ENCODE assay signal across 26 cellular contexts in genomic region chr3:104402902-104403301, GRCh38.
"Had no signal": no experiment of that assay in that cellular context is flagged by ENCODE, and none has a peak within 500 bp of the region (broad histone marks: within the 10 kb centered on the region; RNA-seq: fewer than 3 reads in every experiment).

No MANE protein-coding gene starts in this region.

- FAIRE-seq: keratinocyte had no signal

- H3K4me3 ChIP-seq: hepatocyte, left lung, lower lobe of right lung, neural progenitor cell, right atrium auricular region, skin epidermis, stomach, testis, thyroid gland, transverse colon, upper lobe of left lung, vagina had no signal

- H3K4me2 ChIP-seq: hepatocyte, neural progenitor cell had no signal

- H3K27ac ChIP-seq: hepatocyte, left lung, lower lobe of right lung, neural progenitor cell, neutrophil, right atrium auricular region, skin epidermis, stomach, testis, thyroid gland, transverse colon, upper lobe of left lung, vagina had no signal

- H3K27me3 ChIP-seq: hepatocyte, left lung, neural progenitor cell, neutrophil, right atrium auricular region, stomach, testis, thyroid gland, transverse colon, upper lobe of left lung, vagina had no signal

- DNase-seq: left colon; left lung; lower lobe of right lung; mammary epithelial cell; mesenchymal stem cell; naive thymus-derived CD8-positive, alpha-beta T cell; occipital lobe; stimulated activated CD4-positive, alpha-beta T cell treated with anti-CD3 and anti-CD28 coated beads, Interleukin-12 subunit alpha, Interleukin-12 subunit beta, amount 100 ng/mL, for 4 hours; stimulated activated CD4-positive, alpha-beta T cell treated with anti-CD3 and anti-CD28 coated beads, Interleukin-15, amount 100 ng/mL, for 24 hours; stimulated activated CD4-positive, alpha-beta T cell treated with anti-CD3 and anti-CD28 coated beads, Interleukin-2, amount 100 ng/mL, for 24 hours; stimulated activated CD4-positive, alpha-beta T cell treated with anti-CD3 and anti-CD28 coated beads, Interleukin-4, amount 100 ng/mL, for 1 hour; stimulated activated naive B cell treated with anti-CD40 and anti-IgM and Interleukin-4, amounts not matched to agents 10 μg/mL and 1 μg/mL and 100 μg/mL, for 72 hours; stimulated activated naive CD8-positive, alpha-beta T cell treated with anti-CD3 and anti-CD28 coated beads, Interleukin-15, Interleukin-2, amounts not matched to agents 100 U/mL and 50 U/mL, for 24 hours; stomach; testis; thyroid gland; transverse colon; upper lobe of left lung had no signal

- H2AFZ ChIP-seq: hepatocyte, neural progenitor cell had no signal

- H3K4me1 ChIP-seq: left lung, lower lobe of right lung, neural progenitor cell, right atrium auricular region, stomach, testis, thyroid gland, transverse colon, upper lobe of left lung, vagina had no signal

- ATAC-seq: left colon; left lung; lower lobe of right lung; naive thymus-derived CD8-positive, alpha-beta T cell; sciatic nerve; stimulated activated naive B cell treated with anti-CD40 and anti-IgM and Interleukin-4, amounts not matched to agents 10 μg/mL and 1 μg/mL and 100 μg/mL, for 72 hours; stimulated activated naive CD8-positive, alpha-beta T cell treated with anti-CD3 and anti-CD28 coated beads, Interleukin-15, Interleukin-2, amounts not matched to agents 100 U/mL and 50 U/mL, for 24 hours had no signal

- H3K36me3 ChIP-seq: left lung, lower lobe of right lung, neural progenitor cell, neutrophil, right atrium auricular region, stomach, thyroid gland, transverse colon, upper lobe of left lung, vagina had no signal

- H3K9me3 ChIP-seq: lower lobe of right lung, neutrophil, testis, thyroid gland, vagina had no signal

- H3K9ac ChIP-seq: neural progenitor cell had no signal
